ENCODE assay signal across 24 cellular contexts in genomic region chrX:37437160-37437559, GRCh38.
A peak's percentile ranks its signal among the peaks of the same experiment; 100 is the strongest.
DNase-seq lines count a peak whose midpoint lies in the region; ATAC-seq, FAIRE-seq and TF ChIP-seq lines count a peak whose summit lies in the region.
"Had no signal": no experiment of that assay in that cellular context is flagged by ENCODE, and none has a peak within 500 bp of the region (broad histone marks: within the 10 kb centered on the region; RNA-seq: fewer than 3 reads in every experiment).

No MANE protein-coding gene starts in this region.

- TF ChIP-seq EP300 in HepG2 (IDR thresholded peaks at IDR 0.05; ENCODE audit: low read depth in 2 of 2, low read length in 2 of 2) = no peak
- no peak for TF ChIP-seq EP300 in HepG2 (CRISPR knock-in tag; IDR thresholded peaks at IDR 0.05; ENCODE audit: borderline replicate concordance)

- H3K27me3 ChIP-seq in right cardiac atrium (ENCODE audit: control insufficient read depth, insufficient read depth) = no peaks in the 10 kb centered on the region
- H3K27me3 ChIP-seq in right lobe of liver = no peaks in the 10 kb centered on the region
- no peaks in the 10 kb centered on the region for H3K27me3 ChIP-seq in HepG2 (ENCODE audit: control insufficient read depth in 1 of 2, insufficient read depth in 2 of 2, low read length in 2 of 2)
- H3K27me3 ChIP-seq in psoas muscle (ENCODE audit: insufficient read depth in 3 of 3, low read length in 2 of 3) = no peaks in the 10 kb centered on the region
- no peaks in the 10 kb centered on the region for H3K27me3 ChIP-seq in brain microvascular endothelial cell (replicated peaks)
- H3K27me3 ChIP-seq in A673 (replicated peaks; ENCODE audit: insufficient read depth, low read depth, low read length, poor library complexity) = no peaks in the 10 kb centered on the region
- H3K27me3 ChIP-seq: BE2C, BLaER1 had no signal

- H3K36me3 ChIP-seq in right lobe of liver (no peaks in the 10 kb centered on the region), HepG2 (replicated peaks in 1 of 2; ENCODE audit: control insufficient read depth in 1 of 2, insufficient read depth in 2 of 2, low read length in 2 of 2) (peaks cover 0 to 3% of the 10 kb centered on the region in 2 experiments; a peak in 2 of 5 replicates), psoas muscle (ENCODE audit: insufficient read depth in 1 of 2, low read depth in 1 of 2) (no peaks in the 10 kb centered on the region), brain microvascular endothelial cell (replicated peaks) (no peaks in the 10 kb centered on the region), A673 (ENCODE audit: insufficient read depth, low read length, poor library complexity, severe bottlenecking) (no peaks in the 10 kb centered on the region)
- H3K36me3 ChIP-seq: BE2C, BLaER1 had no signal

- DNase-seq in Right ventricle myocardium superior (peak; percentile 22), right cardiac atrium (no peak), right lobe of liver (no peak), HepG2 (ENCODE audit: low spot score) (no peak), left lobe of liver (ENCODE audit: low spot score) (no peak), psoas muscle (no peak), brain microvascular endothelial cell (no peak), A673 (ENCODE audit: low spot score) (no peak)
- DNase-seq: ACHN; BE2C; C1 segment of cervical spinal cord; Caco-2; Calu3; CD4-positive, alpha-beta memory T cell; CD4-positive, CD25-positive, alpha-beta regulatory T cell; DMS79 treated with DMSO at 0.1 percent for 48 hours; GF-D8 had no signal

- no peaks in the 10 kb centered on the region for H3K79me2 ChIP-seq in HepG2 (ENCODE audit: insufficient read depth, low read length)

- ATAC-seq in Right ventricle myocardium superior (ENCODE audit: poor library complexity) = peak; percentile 57
- ATAC-seq in right cardiac atrium = no peak
- ATAC-seq in right lobe of liver = peak in 3 of 4 donors; percentile 32 to 62 (median 43)
- no peak for ATAC-seq in HepG2
- peak; percentile 66 for ATAC-seq in left lobe of liver
- peak in 3 of 4 donors; percentile 46 to 64 (median 61) for ATAC-seq in psoas muscle
- ATAC-seq: A549 had no signal

- intact Hi-C loops in Right ventricle myocardium superior (cut with DNase I) = no loop called here
- intact Hi-C loops in right cardiac atrium (cut with DNase I) = no loop called here
- intact Hi-C loops in right lobe of liver (cut with DNase I) = no loop called here
- intact Hi-C loops in HepG2 (cut with micrococcal nuclease; ENCODE audit: unreplicated experiment) = no loop called here
- intact Hi-C loops in psoas muscle (cut with DNase I) = no loop called here
- intact Hi-C loops in A673 (cut with micrococcal nuclease; ENCODE audit: unreplicated experiment) = no loop called here

- POLR2A ChIA-PET in HepG2 (lab: Yijun Ruan, JAX) = no interaction called here
- POLR2A ChIA-PET in A673 (lab: Charles Lee; ENCODE audit: low non-redundant PET) = no interaction called here

- BruUV-seq in HepG2 (replicated peaks; lab: Mats Ljungman, UMichigan) (no TSS peak), A673 (replicated peaks; lab: Mats Ljungman, UMichigan) (no TSS peak)

- H4K20me1 ChIP-seq in HepG2 (ENCODE audit: insufficient read depth, low read length) = no peaks in the 10 kb centered on the region
- H4K20me1 ChIP-seq: BLaER1 had no signal

- H3K4me2 ChIP-seq in HepG2 (ENCODE audit: low read depth, low read length) = no peak overlapping the region
- H3K4me2 ChIP-seq: A549, BLaER1 had no signal

- TF ChIP-seq CTCF in right lobe of liver (IDR thresholded peaks at IDR 0.05) (no peak), HepG2 (CRISPR knock-in tag; IDR thresholded peaks at IDR 0.05) (no peak), psoas muscle (IDR thresholded peaks at IDR 0.05) (no peak), brain microvascular endothelial cell (IDR thresholded peaks at IDR 0.05; ENCODE audit: low read depth, low read length, missing control alignments) (no peak), A673 (conservative IDR thresholded peaks at IDR 0.05; ENCODE audit: low read depth, low read length) (no peak)

- in situ Hi-C loops in HepG2 (cut with HindIII; ENCODE audit: extremely low pct_ligation_motif_present, low pct_unique_long_range_greater_than_20kb) = no loop called here
- in situ Hi-C loops in brain microvascular endothelial cell (cut with HindIII; ENCODE audit: low pct_ligation_motif_present, low sequenced_read_pairs) = no loop called here

- H3K4me3 ChIP-seq in right cardiac atrium (ENCODE audit: low read length) = no peak overlapping the region
- H3K4me3 ChIP-seq in right lobe of liver = no peak overlapping the region
- H3K4me3 ChIP-seq in HepG2 (replicated peaks in 1 of 3; ENCODE audit: insufficient read depth in 1 of 3, low read depth in 2 of 3, low read length in 3 of 3) = no peak overlapping the region
- H3K4me3 ChIP-seq in psoas muscle = no peak overlapping the region
- no peak overlapping the region for H3K4me3 ChIP-seq in brain microvascular endothelial cell (ENCODE audit: low read depth, low read length)
- no peak overlapping the region for H3K4me3 ChIP-seq in A673 (ENCODE audit: low read depth, low read length, poor library complexity, severe bottlenecking)
- H3K4me3 ChIP-seq: A549, BLaER1 had no signal

- no peaks in the 10 kb centered on the region for H3K4me1 ChIP-seq in right cardiac atrium (ENCODE audit: control insufficient read depth, insufficient read depth, low read length)
- H3K4me1 ChIP-seq in right lobe of liver = peaks cover 0 to 6% (median 2%) of the 10 kb centered on the region in 4 donors
- 0 out of 2 replicates have a peak, but pooled peaks cover 6% of the 10 kb centered on the region for H3K4me1 ChIP-seq in HepG2 (ENCODE audit: insufficient read depth, low read length)
- no peaks in the 10 kb centered on the region for H3K4me1 ChIP-seq in psoas muscle
- H3K4me1 ChIP-seq in A673 (ENCODE audit: insufficient read depth, low read length, poor library complexity, severe bottlenecking) = no peaks in the 10 kb centered on the region
- H3K4me1 ChIP-seq: A549, BE2C, BLaER1, Caco-2 had no signal

- H3K9ac ChIP-seq in HepG2 (ENCODE audit: insufficient read depth, low read depth, low read length) = no peak overlapping the region
- H3K9ac ChIP-seq: BLaER1 had no signal

- H3K9me3 ChIP-seq in right cardiac atrium (ENCODE audit: control insufficient read depth, low read length) = no peaks in the 10 kb centered on the region
- H3K9me3 ChIP-seq in right lobe of liver = no peaks in the 10 kb centered on the region
- H3K9me3 ChIP-seq in HepG2 (ENCODE audit: low read length) = no peaks in the 10 kb centered on the region
- no peaks in the 10 kb centered on the region for H3K9me3 ChIP-seq in psoas muscle
- H3K9me3 ChIP-seq in A673 (ENCODE audit: low read depth, low read length, poor library complexity, severe bottlenecking) = no peaks in the 10 kb centered on the region
- H3K9me3 ChIP-seq: A549, BE2C, BLaER1, Caco-2 had no signal

- H2AFZ ChIP-seq in HepG2 (ENCODE audit: low read length) = no peak overlapping the region

- TF ChIP-seq POLR2A in right lobe of liver (IDR thresholded peaks at IDR 0.05) = no peak
- TF ChIP-seq POLR2A in HepG2 (IDR thresholded peaks at IDR 0.05; ENCODE audit: insufficient read depth in 1 of 2, low read depth in 2 of 2, low read length in 2 of 2) = no peak

- H3K27ac ChIP-seq in right cardiac atrium (ENCODE audit: low read length) (no peak overlapping the region), right lobe of liver (no peak overlapping the region), HepG2 (ENCODE audit: extremely low read length, insufficient read depth, low read length) (no peak overlapping the region), psoas muscle (no peak overlapping the region), brain microvascular endothelial cell (no peak overlapping the region), A673 (ENCODE audit: low read depth, low read length, poor library complexity, severe bottlenecking) (no peak overlapping the region)
- H3K27ac ChIP-seq: 22Rv1, A549, BLaER1 had no signal

- TF ChIP-seq RAD21 in HepG2 (CRISPR knock-in tag; IDR thresholded peaks at IDR 0.05) = no peak

- WGBS in right cardiac atrium = 89% methylated on average over 1 of the region's 1 CpG
- WGBS in right lobe of liver (ENCODE audit: insufficient coverage, low coverage, low lambda C conversion rate, missing lambda C conversion rate) = 0% methylated on average over 1 of the region's 1 CpG
- WGBS in HepG2 (ENCODE audit: low lambda C conversion rate) = 100% methylated on average over 1 of the region's 1 CpG
- 13 to 54% (median 24%) methylated on average over 1 of the region's 1 CpG for WGBS in psoas muscle, 3 donors

- CTCF ChIA-PET in HepG2 (lab: Yijun Ruan, JAX; ENCODE audit: low intra/inter-chr PET ratio, low total read pairs) = no interaction called here
- CTCF ChIA-PET in A673 (lab: Charles Lee) = no interaction called here

- no peak for FAIRE-seq in HepG2 (lab: Jason Lieb, UNC)
- FAIRE-seq: A549, D721Med, G401.6, GM12891, GM19239 had no signal

TF ChIP-seq in HepG2, 621 proteins besides CTCF, POLR2A, EP300 and RAD21:
- no peak for TF ChIP-seq ZBTB7A (CRISPR knock-in tag; IDR thresholded peaks at IDR 0.05)
TF ChIP-seq in HepG2: peak in this region for 0.

Comparison
In these comparisons a context has a peak if more than half of its experiments do, and no peak if none do; other contexts are left out.
1. ATAC-seq: peak in Right ventricle myocardium superior (single experiment), right lobe of liver (3 of 4), left lobe of liver (single experiment) and psoas muscle (3 of 4); none in right cardiac atrium (0 of 2) and HepG2 (single experiment).